In the genomic region with DNA sequence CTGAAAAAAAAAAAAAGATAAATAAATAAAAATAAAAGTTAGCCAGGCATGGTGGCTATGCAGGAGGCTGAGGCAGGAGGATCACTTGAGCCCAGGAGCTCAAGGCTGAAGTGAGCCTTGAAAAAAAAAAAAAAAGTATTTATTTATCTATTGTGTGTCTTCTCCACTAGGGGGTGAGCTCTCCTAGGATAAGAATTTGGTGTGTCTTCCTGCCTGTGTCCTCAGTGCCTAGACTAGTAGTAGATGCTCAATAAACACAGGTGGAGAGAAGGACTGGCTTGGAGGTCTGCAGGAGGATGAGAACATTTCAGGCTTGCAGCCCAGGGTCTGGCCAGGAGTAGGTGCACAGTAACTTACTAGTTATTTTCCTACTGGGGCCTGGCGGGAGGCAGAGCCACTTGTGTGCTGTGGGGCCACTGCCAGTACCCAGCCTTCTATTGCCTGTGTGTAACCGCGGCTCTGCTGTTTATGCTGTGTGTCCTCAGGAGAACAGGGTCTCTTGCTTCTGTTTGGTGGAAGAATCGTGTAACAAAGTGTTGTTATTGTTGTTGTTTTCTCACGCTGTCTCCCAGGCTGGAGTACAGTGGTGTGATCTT, we compare ENCODE assay signal across 1 cellular context.
TF ChIP-seq lines count a peak whose summit lies in the region.

No MANE protein-coding gene starts in this region.

TF ChIP-seq in GM12878, 131 proteins besides CTCF, POLR2A, EP300 and RAD21:
- TF ChIP-seq EGR1 (IDR thresholded peaks at IDR 0.05; ENCODE audit: borderline replicate concordance in 1 of 2, low read depth in 2 of 2, low read length in 2 of 2), result no peak
- TF ChIP-seq MXI1 (IDR thresholded peaks at IDR 0.05; ENCODE audit: low read depth, low read length), result no peak
- TF ChIP-seq RELA (IDR thresholded peaks at IDR 0.05; ENCODE audit: borderline replicate concordance, partially characterized antibody), result no peak
- TF ChIP-seq, protein P1, sequence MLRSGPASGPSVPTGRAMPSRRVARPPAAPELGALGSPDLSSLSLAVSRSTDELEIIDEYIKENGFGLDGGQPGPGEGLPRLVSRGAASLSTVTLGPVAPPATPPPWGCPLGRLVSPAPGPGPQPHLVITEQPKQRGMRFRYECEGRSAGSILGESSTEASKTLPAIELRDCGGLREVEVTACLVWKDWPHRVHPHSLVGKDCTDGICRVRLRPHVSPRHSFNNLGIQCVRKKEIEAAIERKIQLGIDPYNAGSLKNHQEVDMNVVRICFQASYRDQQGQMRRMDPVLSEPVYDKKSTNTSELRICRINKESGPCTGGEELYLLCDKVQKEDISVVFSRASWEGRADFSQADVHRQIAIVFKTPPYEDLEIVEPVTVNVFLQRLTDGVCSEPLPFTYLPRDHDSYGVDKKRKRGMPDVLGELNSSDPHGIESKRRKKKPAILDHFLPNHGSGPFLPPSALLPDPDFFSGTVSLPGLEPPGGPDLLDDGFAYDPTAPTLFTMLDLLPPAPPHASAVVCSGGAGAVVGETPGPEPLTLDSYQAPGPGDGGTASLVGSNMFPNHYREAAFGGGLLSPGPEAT (IDR thresholded peaks at IDR 0.05; ENCODE audit: low read depth), result no peak
- no peak for TF ChIP-seq ZNF274 (IDR thresholded peaks at IDR 0.05; ENCODE audit: insufficient read depth, insufficient read length)
- no peak for TF ChIP-seq ZNF622 (IDR thresholded peaks at IDR 0.05)
- TF ChIP-seq JUNB (IDR thresholded peaks at IDR 0.05), result no peak
- no peak for TF ChIP-seq POLR2AphosphoS2 (IDR thresholded peaks at IDR 0.05; ENCODE audit: low read depth, low read length)
- TF ChIP-seq FOXM1 (IDR thresholded peaks at IDR 0.05; ENCODE audit: low read depth, low read length), result no peak
- TF ChIP-seq GABPA (IDR thresholded peaks at IDR 0.05; ENCODE audit: low read depth), result no peak
- TF ChIP-seq BACH1 (IDR thresholded peaks at IDR 0.05; ENCODE audit: borderline replicate concordance), result no peak
- TF ChIP-seq YY1 (IDR thresholded peaks at IDR 0.05; ENCODE audit: low read depth, low read length), result 0 out of 2 replicates have a peak, but pooled peaks have one; percentile 15
- TF ChIP-seq ATF7 (IDR thresholded peaks at IDR 0.05; ENCODE audit: low read depth), result no peak
- no peak for TF ChIP-seq NFXL1 (IDR thresholded peaks at IDR 0.05; ENCODE audit: borderline replicate concordance)
- TF ChIP-seq PAX5 (IDR thresholded peaks at IDR 0.05; ENCODE audit: borderline replicate concordance, low read depth, low read length), result no peak
- TF ChIP-seq SMC3 (IDR thresholded peaks at IDR 0.05; ENCODE audit: borderline replicate concordance, low read length), result peak; percentile 71
- peak; percentile 43; the same call in 1 of the 2 replicates for TF ChIP-seq SMARCA5 (IDR thresholded peaks at IDR 0.05)
- no peak for TF ChIP-seq RB1 (IDR thresholded peaks at IDR 0.05; ENCODE audit: borderline replicate concordance)
- no peak for TF ChIP-seq STAT1 (conservative IDR thresholded peaks at IDR 0.05)
- no peak for TF ChIP-seq GATAD2B (conservative IDR thresholded peaks at IDR 0.05; ENCODE audit: low read depth)
- peak; percentile 95 for TF ChIP-seq ZNF384 (IDR thresholded peaks at IDR 0.05; ENCODE audit: borderline replicate concordance, low read depth, low read length)
- TF ChIP-seq, protein P2, sequence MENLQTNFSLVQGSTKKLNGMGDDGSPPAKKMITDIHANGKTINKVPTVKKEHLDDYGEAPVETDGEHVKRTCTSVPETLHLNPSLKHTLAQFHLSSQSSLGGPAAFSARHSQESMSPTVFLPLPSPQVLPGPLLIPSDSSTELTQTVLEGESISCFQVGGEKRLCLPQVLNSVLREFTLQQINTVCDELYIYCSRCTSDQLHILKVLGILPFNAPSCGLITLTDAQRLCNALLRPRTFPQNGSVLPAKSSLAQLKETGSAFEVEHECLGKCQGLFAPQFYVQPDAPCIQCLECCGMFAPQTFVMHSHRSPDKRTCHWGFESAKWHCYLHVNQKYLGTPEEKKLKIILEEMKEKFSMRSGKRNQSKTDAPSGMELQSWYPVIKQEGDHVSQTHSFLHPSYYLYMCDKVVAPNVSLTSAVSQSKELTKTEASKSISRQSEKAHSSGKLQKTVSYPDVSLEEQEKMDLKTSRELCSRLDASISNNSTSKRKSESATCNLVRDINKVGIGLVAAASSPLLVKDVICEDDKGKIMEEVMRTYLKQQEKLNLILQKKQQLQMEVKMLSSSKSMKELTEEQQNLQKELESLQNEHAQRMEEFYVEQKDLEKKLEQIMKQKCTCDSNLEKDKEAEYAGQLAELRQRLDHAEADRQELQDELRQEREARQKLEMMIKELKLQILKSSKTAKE (IDR thresholded peaks at IDR 0.05; ENCODE audit: low read depth, poor library complexity, severe bottlenecking), result no peak
- TF ChIP-seq SMAD1 (IDR thresholded peaks at IDR 0.05; ENCODE audit: low read depth, partially characterized antibody), result no peak
TF ChIP-seq in GM12878: peak in this region for 4.
